In genomic region chr20:18524646-18525045, GRCh38 we compare ENCODE assay signal across 17 cellular contexts. TPM values are rescaled to one million over a fixed set of nuclear protein-coding genes. Genes with fewer than 3 reads are reported as not detected.
DNase-seq lines count a peak whose midpoint lies in the region; ATAC-seq and TF ChIP-seq lines count a peak whose summit lies in the region.
"Had no signal": no experiment of that assay in that cellular context is flagged by ENCODE, and none has a peak within 500 bp of the region (broad histone marks: within the 10 kb centered on the region; RNA-seq: fewer than 3 reads in every experiment).

No MANE protein-coding gene starts in this region.

- peak overlapping the region; percentile 40 for H3K4me2 ChIP-seq in PC-9
- peak overlapping the region; percentile 60 for H3K4me2 ChIP-seq in skeletal muscle satellite cell (ENCODE audit: low read length)

- no peaks in the 10 kb centered on the region for H3K4me1 Mint-ChIP-seq in WTC11
- H3K4me1 Mint-ChIP-seq: activated naive CD8-positive, alpha-beta T cell treated with anti-CD3 and anti-CD28 coated beads for 36 hours had no signal

- no peaks in the 10 kb centered on the region for H3K9me3 Mint-ChIP-seq in WTC11
- H3K9me3 Mint-ChIP-seq: activated naive CD8-positive, alpha-beta T cell treated with anti-CD3 and anti-CD28 coated beads for 36 hours had no signal

- peaks cover 58% of the 10 kb centered on the region for H3K36me3 Mint-ChIP-seq in WTC11

- H4K20me1 ChIP-seq in PC-9 (ENCODE audit: insufficient read depth) = no peaks in the 10 kb centered on the region

- H3K9me3 ChIP-seq in PC-9 (ENCODE audit: insufficient read depth, low read depth) (no peaks in the 10 kb centered on the region), skeletal muscle satellite cell (replicated peaks; ENCODE audit: low read length) (no peaks in the 10 kb centered on the region)
- H3K9me3 ChIP-seq: stomach had no signal

- H3K9ac ChIP-seq in skeletal muscle satellite cell (ENCODE audit: low read depth, low read length) = peak overlapping the region; percentile 35

- POLR2A ChIA-PET in PC-9 (lab: Charles Lee; ENCODE audit: unreplicated experiment) (interaction anchor here (0.6 kb wide), 1 partner anchor 17 kb away, joined by 3 read pairs; no protein-coding TSS in a partner anchor), WTC11 (lab: Charles Lee) (no interaction called here)

- intact Hi-C loops in PC-9 (cut with micrococcal nuclease; ENCODE audit: unreplicated experiment) = loop anchor here (2.0 kb wide), 1 partner anchor 18 kb away; the partner anchor contains the start of gene SEC23B

- H3K27me3 Mint-ChIP-seq in WTC11 (ENCODE audit: low read depth) = no peaks in the 10 kb centered on the region
- H3K27me3 Mint-ChIP-seq: activated naive CD8-positive, alpha-beta T cell treated with anti-CD3 and anti-CD28 coated beads for 36 hours had no signal

- H3K27ac ChIP-seq in PC-9 = peak overlapping the region; percentile 75
- H3K27ac ChIP-seq: skin epidermis, stomach had no signal

- H3K4me1 ChIP-seq in PC-9 (replicated peaks; ENCODE audit: insufficient read depth) (peaks cover 17% of the 10 kb centered on the region), skeletal muscle satellite cell (ENCODE audit: control insufficient read depth, insufficient read depth, low read length) (peaks cover 53% of the 10 kb centered on the region)
- H3K4me1 ChIP-seq: stomach had no signal

- H3K27me3 ChIP-seq in PC-9 (ENCODE audit: insufficient read depth, low read depth) (no peaks in the 10 kb centered on the region), skeletal muscle satellite cell (ENCODE audit: control insufficient read depth, insufficient read depth, low read length) (no peaks in the 10 kb centered on the region)
- H3K27me3 ChIP-seq: stomach had no signal

- H3F3A ChIP-seq in PC-9 (ENCODE audit: insufficient read depth, low read depth) = peaks cover 7% of the 10 kb centered on the region; the same call in 1 of the 2 replicates

- H3K27ac Mint-ChIP-seq in WTC11 = no peak overlapping the region
- H3K27ac Mint-ChIP-seq: activated naive CD8-positive, alpha-beta T cell treated with anti-CD3 and anti-CD28 coated beads for 36 hours had no signal

- no peaks in the 10 kb centered on the region for H3K79me2 ChIP-seq in PC-9 (ENCODE audit: low read depth)

- CTCF ChIA-PET in PC-9 (lab: Charles Lee) = interaction anchor here (0.6 kb wide), 1 partner anchor 1492 kb away, joined by 3 read pairs; the partner anchor contains the start of gene NAA20
- CTCF ChIA-PET in WTC11 (lab: Charles Lee) = interaction anchor here (0.5 kb wide), 1 partner anchor 37 kb away, joined by 3 read pairs; no protein-coding TSS in a partner anchor

- H3K4me3 Mint-ChIP-seq in WTC11 = no peak overlapping the region
- H3K4me3 Mint-ChIP-seq: activated naive CD8-positive, alpha-beta T cell treated with anti-CD3 and anti-CD28 coated beads for 36 hours had no signal

- ATAC-seq in WTC11 (no peak), left lobe of liver (no peak)

- H3K9me2 ChIP-seq in PC-9 (ENCODE audit: insufficient read depth) = no peaks in the 10 kb centered on the region

- DNase-seq in GM04504 (ENCODE audit: low read depth) = peak; percentile 26
- peak; percentile 63 to 80 for DNase-seq in PC-9
- DNase-seq in fibroblast of gingiva (ENCODE audit: low read depth) = peak; percentile 39
- DNase-seq in WTC11 (ENCODE audit: low spot score) = no peak
- DNase-seq in NCI-H2107 treated with DMSO at 0.1 percent for 48 hours (lab: John Stamatoyannopoulos, UW; ENCODE audit: unreplicated experiment) = no peak
- no peak for DNase-seq in left lobe of liver (ENCODE audit: low spot score)
- DNase-seq: activated CD4-positive, alpha-beta T cell treated with anti-CD3 and anti-CD28 coated beads for 1 hour; activated naive CD8-positive, alpha-beta T cell treated with anti-CD3 and anti-CD28 coated beads for 36 hours; Calu3; NCI-H1105; NCI-H446; OCI-M1; stomach; T-helper 1 cell had no signal

- no peak overlapping the region for H2AFZ ChIP-seq in PC-9

- H3K4me3 ChIP-seq in PC-9 = no peak overlapping the region
- peak overlapping the region; percentile 25 for H3K4me3 ChIP-seq in skeletal muscle satellite cell (ENCODE audit: low read length)
- H3K4me3 ChIP-seq: lung, skin epidermis, stomach had no signal

- BruUV-seq in PC-9 (replicated peaks; lab: Mats Ljungman, UMichigan) = no TSS peak

- peaks cover 28% of the 10 kb centered on the region for H3K36me3 ChIP-seq in PC-9 (ENCODE audit: low read depth)
- peaks cover 45% of the 10 kb centered on the region for H3K36me3 ChIP-seq in skeletal muscle satellite cell (ENCODE audit: insufficient read depth, low read length)

- no peak for TF ChIP-seq CTCF in PC-9 (conservative IDR thresholded peaks at IDR 0.05)
- no peak for TF ChIP-seq CTCF in WTC11 (IDR thresholded peaks at IDR 0.05)

TF ChIP-seq in WTC11, 78 proteins besides CTCF, POLR2A, EP300 and RAD21 (continues in another document):
- no peak for TF ChIP-seq FOXP1 (CRISPR knock-in tag; IDR thresholded peaks at IDR 0.05; ENCODE audit: borderline replicate concordance)
- no peak for TF ChIP-seq ETV6 (CRISPR knock-in tag; IDR thresholded peaks at IDR 0.05)
- no peak for TF ChIP-seq SMAD3 (CRISPR knock-in tag; IDR thresholded peaks at IDR 0.05; ENCODE audit: borderline replicate concordance)
- TF ChIP-seq TEAD1 (CRISPR knock-in tag; IDR thresholded peaks at IDR 0.05) = no peak
- TF ChIP-seq, protein P1, sequence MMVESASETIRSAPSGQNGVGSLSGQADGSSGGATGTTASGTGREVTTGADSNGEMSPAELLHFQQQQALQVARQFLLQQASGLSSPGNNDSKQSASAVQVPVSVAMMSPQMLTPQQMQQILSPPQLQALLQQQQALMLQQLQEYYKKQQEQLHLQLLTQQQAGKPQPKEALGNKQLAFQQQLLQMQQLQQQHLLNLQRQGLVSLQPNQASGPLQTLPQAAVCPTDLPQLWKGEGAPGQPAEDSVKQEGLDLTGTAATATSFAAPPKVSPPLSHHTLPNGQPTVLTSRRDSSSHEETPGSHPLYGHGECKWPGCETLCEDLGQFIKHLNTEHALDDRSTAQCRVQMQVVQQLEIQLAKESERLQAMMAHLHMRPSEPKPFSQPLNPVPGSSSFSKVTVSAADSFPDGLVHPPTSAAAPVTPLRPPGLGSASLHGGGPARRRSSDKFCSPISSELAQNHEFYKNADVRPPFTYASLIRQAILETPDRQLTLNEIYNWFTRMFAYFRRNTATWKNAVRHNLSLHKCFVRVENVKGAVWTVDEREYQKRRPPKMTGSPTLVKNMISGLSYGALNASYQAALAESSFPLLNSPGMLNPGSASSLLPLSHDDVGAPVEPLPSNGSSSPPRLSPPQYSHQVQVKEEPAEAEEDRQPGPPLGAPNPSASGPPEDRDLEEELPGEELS (CRISPR knock-in tag; IDR thresholded peaks at IDR 0.05) = no peak
- no peak for TF ChIP-seq ZNF121 (CRISPR knock-in tag; IDR thresholded peaks at IDR 0.05)
- no peak for TF ChIP-seq USF1 (CRISPR knock-in tag; IDR thresholded peaks at IDR 0.05)
- TF ChIP-seq, protein P2, sequence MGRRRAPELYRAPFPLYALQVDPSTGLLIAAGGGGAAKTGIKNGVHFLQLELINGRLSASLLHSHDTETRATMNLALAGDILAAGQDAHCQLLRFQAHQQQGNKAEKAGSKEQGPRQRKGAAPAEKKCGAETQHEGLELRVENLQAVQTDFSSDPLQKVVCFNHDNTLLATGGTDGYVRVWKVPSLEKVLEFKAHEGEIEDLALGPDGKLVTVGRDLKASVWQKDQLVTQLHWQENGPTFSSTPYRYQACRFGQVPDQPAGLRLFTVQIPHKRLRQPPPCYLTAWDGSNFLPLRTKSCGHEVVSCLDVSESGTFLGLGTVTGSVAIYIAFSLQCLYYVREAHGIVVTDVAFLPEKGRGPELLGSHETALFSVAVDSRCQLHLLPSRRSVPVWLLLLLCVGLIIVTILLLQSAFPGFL (CRISPR knock-in tag; IDR thresholded peaks at IDR 0.05; ENCODE audit: borderline replicate concordance) = no peak
- TF ChIP-seq ZNF416 (CRISPR knock-in tag; IDR thresholded peaks at IDR 0.05) = no peak
- TF ChIP-seq KAT7 (CRISPR knock-in tag; IDR thresholded peaks at IDR 0.05; ENCODE audit: borderline replicate concordance) = no peak
- TF ChIP-seq ESRRA (CRISPR knock-in tag; IDR thresholded peaks at IDR 0.05; ENCODE audit: borderline replicate concordance) = no peak

RNA-seq across cellular contexts. Expression of gene SEC23B, which starts 16.9 kb away (rescaled TPM):
- total RNA-seq in PC-9 (2021) = 60.3 and 78.5 TPM in 2 replicates
- 57.7 and 62.4 TPM in 2 replicates for total RNA-seq in skeletal muscle satellite cell (2012; rRNA removed)
- total RNA-seq in WTC11 (2021) = 57.0 to 67.1 TPM (median 59.6 TPM) in 3 replicates
- 30.2 TPM for total RNA-seq in left lobe of liver

RNA-seq across cellular contexts. Expression of gene RBBP9, which starts 27.6 kb away (rescaled TPM):
- total RNA-seq in PC-9 (2021) (24.0 and 29.5 TPM in 2 replicates), WTC11 (2021) (10.4 to 12.2 TPM (median 12.1 TPM) in 3 replicates), left lobe of liver (15.3 TPM)
- total RNA-seq in skeletal muscle satellite cell (2012; rRNA removed) = 15.5 and 17.5 TPM in 2 replicates

RNA-seq across cellular contexts. Expression of gene SMIM26, which starts 42.6 kb away (rescaled TPM):
- total RNA-seq in PC-9 (2021) = 105 and 114 TPM in 2 replicates
- 88.5 and 98.7 TPM in 2 replicates for total RNA-seq in skeletal muscle satellite cell (2012; rRNA removed)
- total RNA-seq in WTC11 (2021) = 71.9 to 78.1 TPM (median 77.4 TPM) in 3 replicates
- total RNA-seq in left lobe of liver = 35.4 TPM

RNA-seq across cellular contexts. Expression of gene POLR3F, which starts 57.5 kb away (rescaled TPM):
- total RNA-seq in PC-9 (2021) (7.4 and 9.6 TPM in 2 replicates), WTC11 (2021) (11.7 to 12.8 TPM (median 12.7 TPM) in 3 replicates), left lobe of liver (3.1 TPM)
- 10.6 and 14.0 TPM in 2 replicates for total RNA-seq in skeletal muscle satellite cell (2012; rRNA removed)

RNA-seq across cellular contexts. Expression of gene DZANK1, which starts 57.8 kb away (rescaled TPM):
- total RNA-seq in PC-9 (2021) = 4.4 and 7.3 TPM in 2 replicates
- total RNA-seq in skeletal muscle satellite cell (2012; rRNA removed) = 1.0 and 1.7 TPM in 2 replicates
- 6.1 to 8.2 TPM (median 7.7 TPM) in 3 replicates for total RNA-seq in WTC11 (2021)
- 0.55 TPM for total RNA-seq in left lobe of liver

Comparison
In these comparisons a context has a peak if more than half of its experiments do, and no peak if none do; other contexts are left out.
1. DNase-seq: peak in GM04504 (single experiment), PC-9 (2 of 2) and fibroblast of gingiva (single experiment); none in WTC11 (single experiment), NCI-H2107 treated with DMSO at 0.1 percent for 48 hours (single experiment) and left lobe of liver (single experiment).